16 cellular contexts compared by ENCODE assay signal in the genomic region with DNA sequence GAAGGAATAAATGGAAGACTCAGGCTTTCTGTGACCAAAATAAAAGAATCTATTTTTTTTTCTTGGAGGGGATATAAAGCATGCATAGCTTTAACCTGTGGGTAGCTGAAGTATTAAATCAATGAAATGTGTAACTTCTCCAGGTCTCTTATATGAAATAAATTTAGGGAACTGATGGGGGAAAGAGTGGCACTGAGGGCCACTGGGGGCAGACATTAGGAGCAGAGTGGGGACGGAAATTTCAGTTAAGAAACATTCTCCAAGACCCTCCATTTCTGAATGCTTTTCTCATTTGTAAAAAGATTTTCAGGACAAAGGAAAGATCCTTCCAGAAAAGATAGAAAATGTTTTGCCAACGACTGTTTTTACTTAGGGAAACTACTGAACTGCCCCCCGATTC.
A peak's percentile ranks its signal among the peaks of the same experiment; 100 is the strongest.
DNase-seq lines count a peak whose midpoint lies in the region; ATAC-seq and TF ChIP-seq lines count a peak whose summit lies in the region.
"Had no signal": no experiment of that assay in that cellular context is flagged by ENCODE, and none has a peak within 500 bp of the region (broad histone marks: within the 10 kb centered on the region; RNA-seq: fewer than 3 reads in every experiment).

No MANE protein-coding gene starts in this region.

- no peaks in the 10 kb centered on the region for H3K36me3 ChIP-seq in SK-N-SH (replicated peaks in 1 of 2; ENCODE audit: control insufficient read depth in 1 of 2, insufficient read depth in 2 of 2, low read length in 1 of 2)
- no peaks in the 10 kb centered on the region for H3K36me3 ChIP-seq in Karpas-422 (ENCODE audit: insufficient read depth, low read length)
- no peaks in the 10 kb centered on the region for H3K36me3 ChIP-seq in adrenal gland (replicated peaks in 1 of 2)
- no peaks in the 10 kb centered on the region for H3K36me3 ChIP-seq in colonic mucosa
- H3K36me3 ChIP-seq: gastrocnemius medialis, thoracic aorta had no signal

- no peak overlapping the region for H3K27ac ChIP-seq in SK-N-SH (ENCODE audit: low read depth in 2 of 2, low read length in 1 of 2)
- no peak overlapping the region for H3K27ac ChIP-seq in Karpas-422 (ENCODE audit: low read length)
- H3K27ac ChIP-seq in adrenal gland, result no peak overlapping the region
- no peak overlapping the region for H3K27ac ChIP-seq in colonic mucosa
- H3K27ac ChIP-seq: gastrocnemius medialis, thoracic aorta had no signal

- H3K4me1 ChIP-seq in SK-N-SH (ENCODE audit: control insufficient read depth in 1 of 2, insufficient read depth in 2 of 2, low read depth in 1 of 2, low read length in 1 of 2) (peaks cover 0 to 3% of the 10 kb centered on the region in 2 experiments; a peak in 1 of 4 replicates), Karpas-422 (ENCODE audit: low read length) (peaks cover 20% of the 10 kb centered on the region), adrenal gland (replicated peaks in 1 of 2) (peaks cover 7 to 17% of the 10 kb centered on the region in 2 donors), colonic mucosa (peaks cover 4% of the 10 kb centered on the region)
- H3K4me1 ChIP-seq: gastrocnemius medialis had no signal

- H3K4me3 ChIP-seq in SK-N-SH (ENCODE audit: low read depth in 2 of 2, low read length in 1 of 2) (peak overlapping the region; percentile 63 to 65; a peak in 3 of 4 replicates), Karpas-422 (ENCODE audit: low read length) (peak overlapping the region; percentile 67; the same call in 1 of the 2 replicates), adrenal gland (no peak overlapping the region), colonic mucosa (no peak overlapping the region)
- H3K4me3 ChIP-seq: lung had no signal

- H3K9ac ChIP-seq in SK-N-SH (no peak overlapping the region), Karpas-422 (ENCODE audit: low read length) (no peak overlapping the region), colonic mucosa (ENCODE audit: low read depth in 2 of 2, low read length in 2 of 2) (no peak overlapping the region)

- TF ChIP-seq CTCF in SK-N-SH (IDR thresholded peaks at IDR 0.05) (no peak), nephron (IDR thresholded peaks at IDR 0.05; ENCODE audit: unreplicated experiment in 3 of 3) (no peak), adrenal gland (IDR thresholded peaks at IDR 0.05) (no peak), colonic mucosa (IDR thresholded peaks at IDR 0.05) (no peak)

- DNase-seq in SK-N-SH (no peak), Karpas-422 (no peak), HPDE6-E6E7 (ENCODE audit: extremely low spot score) (no peak), adrenal gland (no peak), colonic mucosa (no peak)
- no peak for DNase-seq in activated naive CD8-positive, alpha-beta T cell treated with anti-CD3 and anti-CD28 coated beads for 36 hours
- DNase-seq: activated CD8-positive, alpha-beta T cell treated with anti-CD3 and anti-CD28 coated beads, Interleukin-2, amount 10 ng/mL, durations not matched to agents 7 days and 5 days; DMS79; gastrocnemius medialis; NCI-H1436 treated with DMSO at 0.1 percent for 48 hours; right cardiac atrium; SW 1271 had no signal

- intact Hi-C loops in adrenal gland (cut with DNase I) (no loop called here), colonic mucosa (cut with DNase I) (no loop called here)

- peaks cover 82% of the 10 kb centered on the region for H3K27me3 Mint-ChIP-seq in activated naive CD8-positive, alpha-beta T cell treated with anti-CD3 and anti-CD28 coated beads for 36 hours
- peaks cover 13% of the 10 kb centered on the region for H3K27me3 Mint-ChIP-seq in nephron (ENCODE audit: low read depth)

- CTCF ChIA-PET in SK-N-SH (lab: Yijun Ruan, JAX), result interaction anchor here (0.6 to 1.3 kb wide), 6 partner anchors 8 to 1137 kb away, joined by 3 to 5 read pairs (median 4); no protein-coding TSS in a partner anchor

- H2AFZ ChIP-seq in SK-N-SH (ENCODE audit: low read depth) (peak overlapping the region; percentile 74; the same call in 1 of the 2 replicates), Karpas-422 (ENCODE audit: low read length) (0 out of 2 replicates have a peak overlapping the region, but pooled peaks have one; percentile 14)

- H3K9me2 ChIP-seq in SK-N-SH (no peaks in the 10 kb centered on the region), Karpas-422 (replicated peaks; ENCODE audit: insufficient read depth, low read length) (no peaks in the 10 kb centered on the region)

- WGBS in SK-N-SH (ENCODE audit: low lambda C conversion rate), result 14% methylated on average over 3 of the region's 3 CpGs
- WGBS in adrenal gland, 4 donors, result 34 to 41% (median 37%) methylated on average over 3 of the region's 3 CpGs

- H3K4me3 Mint-ChIP-seq in activated naive CD8-positive, alpha-beta T cell treated with anti-CD3 and anti-CD28 coated beads for 36 hours, result peak overlapping the region; percentile 77
- peak overlapping the region; percentile 86 to 95 (median 92) for H3K4me3 Mint-ChIP-seq in nephron

- H3K27ac Mint-ChIP-seq in activated naive CD8-positive, alpha-beta T cell treated with anti-CD3 and anti-CD28 coated beads for 36 hours, result no peak overlapping the region
- peak overlapping the region; percentile 55 to 88 (median 77) for H3K27ac Mint-ChIP-seq in nephron
- H3K27ac Mint-ChIP-seq: activated CD8-positive, alpha-beta T cell treated with anti-CD3 and anti-CD28 coated beads, Interleukin-2, amount 10 ng/mL, durations not matched to agents 7 days and 5 days had no signal

- peaks cover 24% of the 10 kb centered on the region for H3K4me1 Mint-ChIP-seq in activated naive CD8-positive, alpha-beta T cell treated with anti-CD3 and anti-CD28 coated beads for 36 hours
- H3K4me1 Mint-ChIP-seq in nephron, result peaks cover 11% of the 10 kb centered on the region

- H3K9me3 Mint-ChIP-seq in activated naive CD8-positive, alpha-beta T cell treated with anti-CD3 and anti-CD28 coated beads for 36 hours, result peaks cover 5% of the 10 kb centered on the region
- H3K9me3 Mint-ChIP-seq in nephron, result no peaks in the 10 kb centered on the region

- peaks cover 11% of the 10 kb centered on the region; the same call in 1 of the 2 replicates for H3K27me3 ChIP-seq in SK-N-SH (ENCODE audit: insufficient read depth)
- no peaks in the 10 kb centered on the region for H3K27me3 ChIP-seq in Karpas-422 (ENCODE audit: low read length)
- H3K27me3 ChIP-seq in adrenal gland, result peaks cover 10% of the 10 kb centered on the region
- H3K27me3 ChIP-seq in colonic mucosa, result no peaks in the 10 kb centered on the region

- no peak for ATAC-seq in SK-N-SH treated with all-trans-retinoic acid at 6 μM for 48 hours
- ATAC-seq: activated CD8-positive, alpha-beta T cell treated with anti-CD3 and anti-CD28 coated beads, Interleukin-2, amount 10 ng/mL, durations not matched to agents 7 days and 5 days; gastrocnemius medialis had no signal

- H4K20me1 ChIP-seq in SK-N-SH (ENCODE audit: insufficient read depth), result no peaks in the 10 kb centered on the region
- no peaks in the 10 kb centered on the region for H4K20me1 ChIP-seq in Karpas-422 (ENCODE audit: insufficient read depth, low read depth, low read length)

- POLR2A ChIA-PET in SK-N-SH (lab: Yijun Ruan, JAX), result no interaction called here

- no peaks in the 10 kb centered on the region for H3K9me3 ChIP-seq in SK-N-SH
- no peaks in the 10 kb centered on the region for H3K9me3 ChIP-seq in Karpas-422 (ENCODE audit: low read length)
- H3K9me3 ChIP-seq in adrenal gland (replicated peaks in 1 of 3), result no peaks in the 10 kb centered on the region
- H3K9me3 ChIP-seq in colonic mucosa, result no peaks in the 10 kb centered on the region
- H3K9me3 ChIP-seq: gastrocnemius medialis, thoracic aorta had no signal

- no peak for TF ChIP-seq RAD21 in SK-N-SH (IDR thresholded peaks at IDR 0.05; ENCODE audit: low read length)

- TF ChIP-seq EP300 in SK-N-SH (IDR thresholded peaks at IDR 0.05; ENCODE audit: borderline replicate concordance in 1 of 2, low read depth in 1 of 2, low read length in 1 of 2), result no peak

- H3K36me3 Mint-ChIP-seq in activated naive CD8-positive, alpha-beta T cell treated with anti-CD3 and anti-CD28 coated beads for 36 hours, result peaks cover 8% of the 10 kb centered on the region
- H3K36me3 Mint-ChIP-seq in nephron (ENCODE audit: low read depth), result no peaks in the 10 kb centered on the region

- H3K4me2 ChIP-seq in SK-N-SH, result peak overlapping the region; percentile 82
- peak overlapping the region; percentile 91 for H3K4me2 ChIP-seq in Karpas-422 (ENCODE audit: low read depth, low read length, poor library complexity, severe bottlenecking)

- no peaks in the 10 kb centered on the region for H3F3A ChIP-seq in SK-N-SH (replicated peaks; ENCODE audit: insufficient read depth)

- no peak for TF ChIP-seq POLR2A in adrenal gland (IDR thresholded peaks at IDR 0.05)

- H3K79me2 ChIP-seq in SK-N-SH (ENCODE audit: insufficient read depth) (no peaks in the 10 kb centered on the region), Karpas-422 (ENCODE audit: low read length) (no peaks in the 10 kb centered on the region)

TF ChIP-seq in SK-N-SH, 30 proteins besides CTCF, POLR2A, EP300 and RAD21 (continues in another document):
- TF ChIP-seq RFX5 (IDR thresholded peaks at IDR 0.05; ENCODE audit: low read length) (no peak), FOXM1 (IDR thresholded peaks at IDR 0.05; ENCODE audit: low read depth) (no peak), FOXJ3 (CRISPR knock-in tag; IDR thresholded peaks at IDR 0.05) (no peak)
- TF ChIP-seq, protein P1, sequence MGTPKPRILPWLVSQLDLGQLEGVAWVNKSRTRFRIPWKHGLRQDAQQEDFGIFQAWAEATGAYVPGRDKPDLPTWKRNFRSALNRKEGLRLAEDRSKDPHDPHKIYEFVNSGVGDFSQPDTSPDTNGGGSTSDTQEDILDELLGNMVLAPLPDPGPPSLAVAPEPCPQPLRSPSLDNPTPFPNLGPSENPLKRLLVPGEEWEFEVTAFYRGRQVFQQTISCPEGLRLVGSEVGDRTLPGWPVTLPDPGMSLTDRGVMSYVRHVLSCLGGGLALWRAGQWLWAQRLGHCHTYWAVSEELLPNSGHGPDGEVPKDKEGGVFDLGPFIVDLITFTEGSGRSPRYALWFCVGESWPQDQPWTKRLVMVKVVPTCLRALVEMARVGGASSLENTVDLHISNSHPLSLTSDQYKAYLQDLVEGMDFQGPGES (IDR thresholded peaks at IDR 0.05; ENCODE audit: low read depth, low read length), result no peak

TF ChIP-seq in SK-N-SH treated with all-trans-retinoic acid at 6 μM for 48 hours, 23 proteins besides CTCF, POLR2A, EP300 and RAD21 (continues in another document):
- no peak for TF ChIP-seq OSR1 (CRISPR knock-in tag; IDR thresholded peaks at IDR 0.05)
- TF ChIP-seq ZFP3 (CRISPR knock-in tag; IDR thresholded peaks at IDR 0.05), result no peak
- TF ChIP-seq ZFP30 (CRISPR knock-in tag; IDR thresholded peaks at IDR 0.05), result no peak
- TF ChIP-seq BACH2 (CRISPR knock-in tag; IDR thresholded peaks at IDR 0.05; ENCODE audit: borderline replicate concordance), result no peak
- no peak for TF ChIP-seq TOX (CRISPR knock-in tag; IDR thresholded peaks at IDR 0.05; ENCODE audit: borderline replicate concordance)

Comparison
In these comparisons a context has a peak if more than half of its experiments do, and no peak if none do; other contexts are left out.
1. H3K4me3 ChIP-seq: peak in SK-N-SH (2 of 2) and Karpas-422 (single experiment); none in adrenal gland (0 of 4) and colonic mucosa (single experiment).